ENCODE assay signal across 18 cellular contexts in genomic region chr18:78974115-78974740, GRCh38. TPM values are rescaled to one million over a fixed set of nuclear protein-coding genes. Genes with fewer than 3 reads are reported as not detected.
DNase-seq lines count a peak whose midpoint lies in the region; ATAC-seq and TF ChIP-seq lines count a peak whose summit lies in the region.
"Had no signal": no experiment of that assay in that cellular context is flagged by ENCODE, and none has a peak within 500 bp of the region (broad histone marks: within the 10 kb centered on the region; RNA-seq: fewer than 3 reads in every experiment).

No MANE protein-coding gene starts in this region.

- no peaks in the 10 kb centered on the region for H3K36me3 ChIP-seq in right atrium auricular region
- no peaks in the 10 kb centered on the region for H3K36me3 ChIP-seq in lower lobe of right lung
- H3K36me3 ChIP-seq in vagina, result no peaks in the 10 kb centered on the region
- H3K36me3 ChIP-seq in gastrocnemius medialis, result no peaks in the 10 kb centered on the region

- H3K9me3 ChIP-seq in right atrium auricular region (no peaks in the 10 kb centered on the region), lower lobe of right lung (no peaks in the 10 kb centered on the region), vagina (no peaks in the 10 kb centered on the region), gastrocnemius medialis (no peaks in the 10 kb centered on the region)

- TF ChIP-seq CTCF in right atrium auricular region (IDR thresholded peaks at IDR 0.05) (no peak), coronary artery (IDR thresholded peaks at IDR 0.05) (no peak), lower lobe of right lung (IDR thresholded peaks at IDR 0.05) (no peak), vagina (IDR thresholded peaks at IDR 0.05) (no peak), gastrocnemius medialis (IDR thresholded peaks at IDR 0.05 in 4 of 5, conservative IDR thresholded peaks at IDR 0.05 in 1 of 5) (no peak)
- no peak for TF ChIP-seq CTCF in activated CD8-positive, alpha-beta T cell treated with anti-CD3 and anti-CD28 coated beads for 36 hours (IDR thresholded peaks at IDR 0.05)

- no peak overlapping the region for H3K4me3 Mint-ChIP-seq in activated CD8-positive, alpha-beta T cell treated with anti-CD3 and anti-CD28 coated beads for 36 hours

- CTCF ChIA-PET in activated CD8-positive, alpha-beta T cell treated with anti-CD3 and anti-CD28 coated beads for 36 hours (lab: Charles Lee), result no interaction called here

- peak overlapping the region in 1 of 2 donors; percentile 39 for H3K4me3 ChIP-seq in right atrium auricular region
- peak overlapping the region; percentile 40 for H3K4me3 ChIP-seq in coronary artery
- H3K4me3 ChIP-seq in lower lobe of right lung, result peak overlapping the region; percentile 3
- peak overlapping the region; percentile 50 to 53 for H3K4me3 ChIP-seq in vagina
- H3K4me3 ChIP-seq in gastrocnemius medialis, result no peak overlapping the region
- H3K4me3 ChIP-seq: GM23248 had no signal

- H3K27me3 Mint-ChIP-seq in activated CD8-positive, alpha-beta T cell treated with anti-CD3 and anti-CD28 coated beads for 36 hours, result peaks cover 72% of the 10 kb centered on the region

- peaks cover 18 to 21% of the 10 kb centered on the region in 2 donors for H3K27me3 ChIP-seq in right atrium auricular region
- peaks cover 92% of the 10 kb centered on the region for H3K27me3 ChIP-seq in lower lobe of right lung (ENCODE audit: low read depth)
- H3K27me3 ChIP-seq in vagina, result no peaks in the 10 kb centered on the region
- H3K27me3 ChIP-seq in gastrocnemius medialis, result peaks cover 73 to 87% (median 78%) of the 10 kb centered on the region in 3 donors

- peak in 1 of 2 donors; percentile 30 for TF ChIP-seq POLR2A in vagina (IDR thresholded peaks at IDR 0.05)
- no peak for TF ChIP-seq POLR2A in gastrocnemius medialis (IDR thresholded peaks at IDR 0.05)

- POLR2A ChIA-PET in activated CD8-positive, alpha-beta T cell treated with anti-CD3 and anti-CD28 coated beads for 36 hours (lab: Charles Lee), result no interaction called here

- no peak overlapping the region for H3K27ac Mint-ChIP-seq in activated CD8-positive, alpha-beta T cell treated with anti-CD3 and anti-CD28 coated beads for 36 hours
- H3K27ac Mint-ChIP-seq: nephron had no signal

- ATAC-seq in left ventricle myocardium superior, result no peak
- ATAC-seq in lower lobe of right lung, result no peak
- ATAC-seq in gastrocnemius medialis, result no peak
- ATAC-seq in activated CD8-positive, alpha-beta T cell treated with anti-CD3 and anti-CD28 coated beads for 36 hours, result no peak
- ATAC-seq: Panc1 had no signal

- H3K4me1 Mint-ChIP-seq in activated CD8-positive, alpha-beta T cell treated with anti-CD3 and anti-CD28 coated beads for 36 hours (ENCODE audit: low read depth), result peaks cover 10% of the 10 kb centered on the region

- no peaks in the 10 kb centered on the region for H3K36me3 Mint-ChIP-seq in activated CD8-positive, alpha-beta T cell treated with anti-CD3 and anti-CD28 coated beads for 36 hours (ENCODE audit: low read depth)

- H3K9me3 Mint-ChIP-seq in activated CD8-positive, alpha-beta T cell treated with anti-CD3 and anti-CD28 coated beads for 36 hours, result no peaks in the 10 kb centered on the region

- intact Hi-C loops in left ventricle myocardium superior (cut with micrococcal nuclease) (no loop called here), lower lobe of right lung (cut with DNase I) (no loop called here), vagina (cut with DNase I) (no loop called here), gastrocnemius medialis (cut with DNase I; ENCODE audit: low total_unique reads) (no loop called here)
- intact Hi-C loops in activated CD8-positive, alpha-beta T cell treated with anti-CD3 and anti-CD28 coated beads for 36 hours (cut with micrococcal nuclease), result no loop called here

- H3K27ac ChIP-seq in right atrium auricular region (no peak overlapping the region), coronary artery (no peak overlapping the region), lower lobe of right lung (no peak overlapping the region), vagina (peak overlapping the region; percentile 81), gastrocnemius medialis (no peak overlapping the region)
- H3K27ac ChIP-seq: GM23248 had no signal

- H3K4me1 ChIP-seq in right atrium auricular region, result peaks cover 0 to 28% of the 10 kb centered on the region in 2 donors
- H3K4me1 ChIP-seq in lower lobe of right lung, result peaks cover 4% of the 10 kb centered on the region
- H3K4me1 ChIP-seq in vagina, result peaks cover 20% of the 10 kb centered on the region
- peaks cover 0 to 5% of the 10 kb centered on the region in 2 donors for H3K4me1 ChIP-seq in gastrocnemius medialis

- DNase-seq in right atrium auricular region (ENCODE audit: low spot score) (peak; percentile 30), left ventricle myocardium superior (no peak), coronary artery (ENCODE audit: low spot score) (no peak), lower lobe of right lung (no peak), vagina (ENCODE audit: extremely low spot score in 2 of 2) (peak; percentile 47 to 67), gastrocnemius medialis (no peak), germinal center (ENCODE audit: low spot score) (no peak)
- DNase-seq in activated CD8-positive, alpha-beta T cell treated with anti-CD3 and anti-CD28 coated beads for 36 hours, result no peak
- DNase-seq: activated CD4-positive, alpha-beta T cell treated with anti-CD3 and anti-CD28 coated beads, Interleukin-2, amount 50 U/mL, for 48 hours; activated naive CD4-positive, alpha-beta T cell treated with Interleukin-2 at 50 U/mL for 16 hours; AML-193; DMS79 treated with DMSO at 0.1 percent for 48 hours; GM23248; NCI-H2227 treated with DMSO at 0.1 percent for 48 hours had no signal

- in situ Hi-C loops in gastrocnemius medialis (cut with MboI; ENCODE audit: low sequenced_read_pairs in 4 of 4), result no loop called here

RNA-seq across cellular contexts. Expression of gene SALL3, which starts 5.4 kb away (rescaled TPM):
- total RNA-seq in right atrium auricular region (1 to 10 TPM; 1.5 to 2.5 TPM), left ventricle myocardium superior (not detected), lower lobe of right lung (not detected), vagina (7.4 TPM), gastrocnemius medialis (not detected)
- not detected for total RNA-seq in activated CD8-positive, alpha-beta T cell treated with anti-CD3 and anti-CD28 coated beads for 36 hours
- total RNA-seq: fibroblast of lung; GM23248; T-helper 2 cell treated with Interferon-gamma antibody and Interleukin-4, amounts not matched to agents 100 ng/mL and 5 ng/mL, for 36 hours had no signal

Comparison
In these comparisons a context has a peak if more than half of its experiments do, and no peak if none do; other contexts are left out.
1. DNase-seq: peak in right atrium auricular region (single experiment) and vagina (2 of 2); none in left ventricle myocardium superior (single experiment), coronary artery (single experiment), lower lobe of right lung (single experiment), gastrocnemius medialis (0 of 2), germinal center (single experiment) and activated CD8-positive, alpha-beta T cell treated with anti-CD3 and anti-CD28 coated beads for 36 hours (single experiment).
2. H3K4me3 ChIP-seq: peak in coronary artery (single experiment), lower lobe of right lung (single experiment) and vagina (2 of 2); none in gastrocnemius medialis (0 of 4).